In genomic region chr1:163069142-163069541, GRCh38 we compare ENCODE assay signal across 1 cellular context.
A peak's percentile ranks its signal among the peaks of the same experiment; 100 is the strongest.
TF ChIP-seq lines count a peak whose summit lies in the region.

RGS4 (plus strand) TSS chr1:163069361; CDS start chr1:163069485, 124 bp downstream.

TF ChIP-seq in SK-N-SH, 30 proteins besides CTCF, POLR2A, EP300 and RAD21 (continued from another document):
- TF ChIP-seq PBX3 (IDR thresholded peaks at IDR 0.05), result peak; percentile 14; the same call in 1 of the 2 replicates
- TF ChIP-seq TAF1 (IDR thresholded peaks at IDR 0.05; ENCODE audit: borderline replicate concordance, low read depth, low read length), result peak; percentile 84
- no peak for TF ChIP-seq FOSL2 (IDR thresholded peaks at IDR 0.05; ENCODE audit: borderline replicate concordance, low read depth)
- TF ChIP-seq MXI1 (IDR thresholded peaks at IDR 0.05; ENCODE audit: low read depth, low read length), result no peak
- TF ChIP-seq FOXM1 (IDR thresholded peaks at IDR 0.05; ENCODE audit: low read depth), result 0 out of 2 replicates have a peak, but pooled peaks have one; percentile 38
- TF ChIP-seq POLR2AphosphoS5 (IDR thresholded peaks at IDR 0.05; ENCODE audit: low read depth, low read length), result peak; percentile 99
- no peak for TF ChIP-seq YY1 (IDR thresholded peaks at IDR 0.05; ENCODE audit: low read depth)
- TF ChIP-seq EZH2phosphoT487 (IDR thresholded peaks at IDR 0.05; ENCODE audit: borderline replicate concordance, low read depth), result no peak
- TF ChIP-seq FOXJ3 (CRISPR knock-in tag; IDR thresholded peaks at IDR 0.05), result no peak
- peak; percentile 82 for TF ChIP-seq SMC3 (IDR thresholded peaks at IDR 0.05; ENCODE audit: low read depth, low read length)
- TF ChIP-seq MEF2A (IDR thresholded peaks at IDR 0.05; ENCODE audit: borderline replicate concordance, low read depth), result no peak
